In the genomic region with DNA sequence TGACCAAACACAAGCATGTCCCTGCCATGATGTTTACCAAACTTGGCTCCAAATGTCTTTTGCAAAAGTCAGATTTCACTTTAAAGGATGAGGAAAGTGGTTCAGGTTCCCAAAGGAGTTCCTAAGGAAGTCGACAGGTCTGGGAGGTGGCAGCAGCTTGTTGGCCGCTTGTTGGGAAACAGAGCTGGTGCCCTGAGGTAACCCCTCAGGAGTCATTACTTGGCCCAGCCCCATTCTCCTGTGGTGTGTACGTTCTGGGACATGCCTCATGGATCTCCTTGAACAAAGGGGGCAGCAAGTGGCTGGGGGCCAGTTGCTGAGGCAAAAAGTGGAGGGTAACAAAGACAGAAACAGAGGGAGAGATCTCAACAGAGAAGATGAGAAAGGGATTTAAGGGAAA, we compare ENCODE assay signal across 10 cellular contexts. TPM values are rescaled to one million over a fixed set of nuclear protein-coding genes. Genes with fewer than 3 reads are reported as not detected.
A peak's percentile ranks its signal among the peaks of the same experiment; 100 is the strongest.
DNase-seq lines count a peak whose midpoint lies in the region; ATAC-seq and TF ChIP-seq lines count a peak whose summit lies in the region.
"Had no signal": no experiment of that assay in that cellular context is flagged by ENCODE, and none has a peak within 500 bp of the region (broad histone marks: within the 10 kb centered on the region; RNA-seq: fewer than 3 reads in every experiment).

No MANE protein-coding gene starts in this region.

- no peaks in the 10 kb centered on the region for H3K27me3 Mint-ChIP-seq in activated T-helper 1 cell treated with anti-CD3 and anti-CD28 coated beads, Interleukin-12 subunit alpha, Interleukin-12 subunit beta, Interleukin-2, Interleukin-4 antibody, amounts not matched to agents 30 ng/mL and 10 ng/mL and 1 ng/mL, durations not matched to agents 14 hours and 24 hours and 36 hours (ENCODE audit: insufficient read depth)
- H3K27me3 Mint-ChIP-seq in glutamatergic neuron (ENCODE audit: unreplicated experiment): peaks cover 6% of the 10 kb centered on the region

- TF ChIP-seq CTCF in C4-2B (conservative IDR thresholded peaks at IDR 0.05): no peak
- no peak for TF ChIP-seq CTCF in glutamatergic neuron (IDR thresholded peaks at IDR 0.05; ENCODE audit: partially characterized antibody, unreplicated experiment)
- TF ChIP-seq CTCF in prostate gland (IDR thresholded peaks at IDR 0.05): no peak
- TF ChIP-seq CTCF in brain microvascular endothelial cell (IDR thresholded peaks at IDR 0.05; ENCODE audit: low read depth, low read length, missing control alignments): no peak

- in situ Hi-C loops in brain microvascular endothelial cell (cut with HindIII; ENCODE audit: low pct_ligation_motif_present, low sequenced_read_pairs): no loop called here

- no peak for DNase-seq in activated T-helper 1 cell treated with anti-CD3 and anti-CD28 coated beads, Interleukin-12 subunit alpha, Interleukin-12 subunit beta, Interleukin-2, Interleukin-4 antibody, amounts not matched to agents 30 ng/mL and 10 ng/mL and 1 ng/mL, durations not matched to agents 14 hours and 24 hours and 36 hours (ENCODE audit: low spot score)
- DNase-seq in glutamatergic neuron (no peak), prostate gland (ENCODE audit: low spot score) (no peak), brain microvascular endothelial cell (no peak), 8988T (no peak)
- DNase-seq: endodermal cell, NCI-H1694 had no signal

- ATAC-seq in GM21447 (IDR thresholded peaks at IDR 0.05; ENCODE audit: unreplicated experiment) (no peak), GM21576 (IDR thresholded peaks at IDR 0.05; ENCODE audit: unreplicated experiment) (no peak)

- peaks cover 32% of the 10 kb centered on the region for H3K4me1 Mint-ChIP-seq in activated T-helper 1 cell treated with anti-CD3 and anti-CD28 coated beads, Interleukin-12 subunit alpha, Interleukin-12 subunit beta, Interleukin-2, Interleukin-4 antibody, amounts not matched to agents 30 ng/mL and 10 ng/mL and 1 ng/mL, durations not matched to agents 14 hours and 24 hours and 36 hours (ENCODE audit: low read depth)
- peaks cover 11% of the 10 kb centered on the region for H3K4me1 Mint-ChIP-seq in glutamatergic neuron (ENCODE audit: low read depth, unreplicated experiment)

- H3K27ac ChIP-seq in C4-2B: peak overlapping the region; percentile 64; the same call in 1 of the 2 replicates
- H3K27ac ChIP-seq in prostate gland: peak overlapping the region; percentile 94 to 96
- H3K27ac ChIP-seq in brain microvascular endothelial cell: no peak overlapping the region

- intact Hi-C loops in activated T-helper 1 cell treated with anti-CD3 and anti-CD28 coated beads, Interleukin-12 subunit alpha, Interleukin-12 subunit beta, Interleukin-2, Interleukin-4 antibody, amounts not matched to agents 30 ng/mL and 10 ng/mL and 1 ng/mL, durations not matched to agents 14 hours and 24 hours and 36 hours (cut with micrococcal nuclease): loop anchor here (10.0 kb wide), 1 partner anchor 613 kb away; no protein-coding TSS in a partner anchor
- intact Hi-C loops in prostate gland (cut with DNase I): loop anchor here (10.0 kb wide), 1 partner anchor 283 kb away; a partner anchor contains a TSS

- no peaks in the 10 kb centered on the region for H3K27me3 ChIP-seq in prostate gland (replicated peaks; ENCODE audit: insufficient read depth)
- no peaks in the 10 kb centered on the region for H3K27me3 ChIP-seq in brain microvascular endothelial cell (replicated peaks)

- peaks cover 49% of the 10 kb centered on the region for H3K4me1 ChIP-seq in prostate gland (replicated peaks)

- peaks cover 37% of the 10 kb centered on the region for H3K36me3 Mint-ChIP-seq in activated T-helper 1 cell treated with anti-CD3 and anti-CD28 coated beads, Interleukin-12 subunit alpha, Interleukin-12 subunit beta, Interleukin-2, Interleukin-4 antibody, amounts not matched to agents 30 ng/mL and 10 ng/mL and 1 ng/mL, durations not matched to agents 14 hours and 24 hours and 36 hours (ENCODE audit: low read depth)
- H3K36me3 Mint-ChIP-seq in glutamatergic neuron (ENCODE audit: unreplicated experiment): no peaks in the 10 kb centered on the region

- peak overlapping the region; percentile 31 for H3K27ac Mint-ChIP-seq in activated T-helper 1 cell treated with anti-CD3 and anti-CD28 coated beads, Interleukin-12 subunit alpha, Interleukin-12 subunit beta, Interleukin-2, Interleukin-4 antibody, amounts not matched to agents 30 ng/mL and 10 ng/mL and 1 ng/mL, durations not matched to agents 14 hours and 24 hours and 36 hours
- H3K27ac Mint-ChIP-seq in glutamatergic neuron (ENCODE audit: unreplicated experiment): no peak overlapping the region
- H3K27ac Mint-ChIP-seq: endodermal cell had no signal

- H3K9me3 ChIP-seq in prostate gland: no peaks in the 10 kb centered on the region

- H3K9me3 Mint-ChIP-seq in activated T-helper 1 cell treated with anti-CD3 and anti-CD28 coated beads, Interleukin-12 subunit alpha, Interleukin-12 subunit beta, Interleukin-2, Interleukin-4 antibody, amounts not matched to agents 30 ng/mL and 10 ng/mL and 1 ng/mL, durations not matched to agents 14 hours and 24 hours and 36 hours: no peaks in the 10 kb centered on the region
- H3K9me3 Mint-ChIP-seq in glutamatergic neuron (ENCODE audit: unreplicated experiment): peaks cover 2% of the 10 kb centered on the region
- H3K9me3 Mint-ChIP-seq: endodermal cell had no signal

- no peak overlapping the region for H3K4me3 Mint-ChIP-seq in activated T-helper 1 cell treated with anti-CD3 and anti-CD28 coated beads, Interleukin-12 subunit alpha, Interleukin-12 subunit beta, Interleukin-2, Interleukin-4 antibody, amounts not matched to agents 30 ng/mL and 10 ng/mL and 1 ng/mL, durations not matched to agents 14 hours and 24 hours and 36 hours
- peak overlapping the region; percentile 30 for H3K4me3 Mint-ChIP-seq in glutamatergic neuron (ENCODE audit: unreplicated experiment)
- H3K4me3 Mint-ChIP-seq: endodermal cell had no signal

- TF ChIP-seq POLR2A in prostate gland (IDR thresholded peaks at IDR 0.05): no peak

- 49% methylated on average over 3 of the region's 3 CpGs for WGBS in prostate gland

- H3K36me3 ChIP-seq in prostate gland (peaks cover 14 to 16% of the 10 kb centered on the region in 2 donors), brain microvascular endothelial cell (replicated peaks) (peaks cover 42% of the 10 kb centered on the region)

- H3K4me3 ChIP-seq in prostate gland (no peak overlapping the region), brain microvascular endothelial cell (ENCODE audit: low read depth, low read length) (no peak overlapping the region)

RNA-seq across cellular contexts. Expression of a gene that starts 10.9 kb away (rescaled TPM):
- 66.2 and 70.5 TPM in 2 replicates for total RNA-seq in activated T-helper 1 cell treated with anti-CD3 and anti-CD28 coated beads, Interleukin-12 subunit alpha, Interleukin-12 subunit beta, Interleukin-2, Interleukin-4 antibody, amounts not matched to agents 30 ng/mL and 10 ng/mL and 1 ng/mL, durations not matched to agents 14 hours and 24 hours and 36 hours
- total RNA-seq in glutamatergic neuron (ENCODE audit: unreplicated experiment) (1.8 TPM), prostate gland (100 to 1,000 TPM; 139 to 193 TPM)

RNA-seq across cellular contexts. Expression of a gene that starts 11.1 kb away (rescaled TPM):
- 18.6 and 20.3 TPM in 2 replicates for total RNA-seq in activated T-helper 1 cell treated with anti-CD3 and anti-CD28 coated beads, Interleukin-12 subunit alpha, Interleukin-12 subunit beta, Interleukin-2, Interleukin-4 antibody, amounts not matched to agents 30 ng/mL and 10 ng/mL and 1 ng/mL, durations not matched to agents 14 hours and 24 hours and 36 hours
- total RNA-seq in glutamatergic neuron (ENCODE audit: unreplicated experiment) (44.2 TPM), prostate gland (100 to 1,000 TPM; 103 to 145 TPM)

RNA-seq across cellular contexts. Expression of a gene that starts 11.5 kb away (rescaled TPM):
- 88.0 and 90.2 TPM in 2 replicates for total RNA-seq in activated T-helper 1 cell treated with anti-CD3 and anti-CD28 coated beads, Interleukin-12 subunit alpha, Interleukin-12 subunit beta, Interleukin-2, Interleukin-4 antibody, amounts not matched to agents 30 ng/mL and 10 ng/mL and 1 ng/mL, durations not matched to agents 14 hours and 24 hours and 36 hours
- total RNA-seq in glutamatergic neuron (ENCODE audit: unreplicated experiment) (64.6 TPM), prostate gland (100 to 1,000 TPM; 217 to 237 TPM)

RNA-seq across cellular contexts. Expression of a gene that starts 20.6 kb away (rescaled TPM):
- total RNA-seq in activated T-helper 1 cell treated with anti-CD3 and anti-CD28 coated beads, Interleukin-12 subunit alpha, Interleukin-12 subunit beta, Interleukin-2, Interleukin-4 antibody, amounts not matched to agents 30 ng/mL and 10 ng/mL and 1 ng/mL, durations not matched to agents 14 hours and 24 hours and 36 hours: 0.54 and 0.78 TPM in 2 replicates
- total RNA-seq in glutamatergic neuron (ENCODE audit: unreplicated experiment) (1.6 TPM), prostate gland (under 1 TPM in 1 of 2 donors, not detected in 1; 0.91 TPM)

Comparison
In these comparisons a context has a peak if more than half of its experiments do, and no peak if none do; other contexts are left out.
1. RNA of a gene that starts 10.9 kb away (total RNA-seq): 139 to 193 TPM in prostate gland and 66.2 to 70.5 TPM in activated T-helper 1 cell treated with anti-CD3 and anti-CD28 coated beads, Interleukin-12 subunit alpha, Interleukin-12 subunit beta, Interleukin-2, Interleukin-4 antibody, amounts not matched to agents 30 ng/mL and 10 ng/mL and 1 ng/mL, durations not matched to agents 14 hours and 24 hours and 36 hours; 1.8 TPM in glutamatergic neuron (single experiment); every median in the first group is over 10 times any median in the second.